Comparison of ENCODE assay signal across 8 cellular contexts in genomic region chr12:64675795-64676194, GRCh38.
DNase-seq lines count a peak whose midpoint lies in the region; ATAC-seq and TF ChIP-seq lines count a peak whose summit lies in the region.

No MANE protein-coding gene starts in this region.

- no peaks in the 10 kb centered on the region for H3K27me3 Mint-ChIP-seq in Calu3 (ENCODE audit: unreplicated experiment)
- H3K27me3 Mint-ChIP-seq in effector memory CD8-positive, alpha-beta T cell: no peaks in the 10 kb centered on the region
- H3K27me3 Mint-ChIP-seq in natural killer cell treated with Interleukin-12 subunit alpha and Interleukin-12 subunit beta and Interleukin-15 and Interleukin-18, amount 100 ng/mL, for 72 hours: no peaks in the 10 kb centered on the region

- intact Hi-C loops in Calu3 (cut with micrococcal nuclease; ENCODE audit: unreplicated experiment): no loop called here

- DNase-seq in Calu3: peak; percentile 61
- peak; percentile 92 for DNase-seq in RPMI7951 (ENCODE audit: low read depth)
- DNase-seq in effector memory CD8-positive, alpha-beta T cell: no peak
- no peak for DNase-seq in natural killer cell treated with Interleukin-12 subunit alpha and Interleukin-12 subunit beta and Interleukin-15 and Interleukin-18, amount 100 ng/mL, for 72 hours (ENCODE audit: low spot score)
- DNase-seq in superior temporal gyrus (ENCODE audit: extremely low spot score): no peak
- DNase-seq in stimulated activated CD4-positive, alpha-beta T cell treated with anti-CD3 and anti-CD28 coated beads, Interleukin-2, amount 100 ng/mL, for 24 hours: no peak
- no peak for DNase-seq in NCI-H2227 (lab: John Stamatoyannopoulos, UW; ENCODE audit: unreplicated experiment)

- H3K27ac Mint-ChIP-seq in Calu3 (ENCODE audit: unreplicated experiment): peak overlapping the region; percentile 94
- peak overlapping the region; percentile 89 to 98 for H3K27ac Mint-ChIP-seq in effector memory CD8-positive, alpha-beta T cell
- H3K27ac Mint-ChIP-seq in natural killer cell treated with Interleukin-12 subunit alpha and Interleukin-12 subunit beta and Interleukin-15 and Interleukin-18, amount 100 ng/mL, for 72 hours: peak overlapping the region; percentile 60 to 80

- H3K9me3 Mint-ChIP-seq in Calu3 (ENCODE audit: low read depth, unreplicated experiment): no peaks in the 10 kb centered on the region
- no peaks in the 10 kb centered on the region for H3K9me3 Mint-ChIP-seq in effector memory CD8-positive, alpha-beta T cell
- H3K9me3 Mint-ChIP-seq in natural killer cell treated with Interleukin-12 subunit alpha and Interleukin-12 subunit beta and Interleukin-15 and Interleukin-18, amount 100 ng/mL, for 72 hours: no peaks in the 10 kb centered on the region

- peaks cover 53% of the 10 kb centered on the region for H3K36me3 Mint-ChIP-seq in Calu3 (ENCODE audit: insufficient read depth, unreplicated experiment)
- peaks cover 7% of the 10 kb centered on the region for H3K36me3 Mint-ChIP-seq in effector memory CD8-positive, alpha-beta T cell (ENCODE audit: insufficient read depth)
- no peaks in the 10 kb centered on the region for H3K36me3 Mint-ChIP-seq in natural killer cell treated with Interleukin-12 subunit alpha and Interleukin-12 subunit beta and Interleukin-15 and Interleukin-18, amount 100 ng/mL, for 72 hours

- peaks cover 83% of the 10 kb centered on the region for H3K4me1 Mint-ChIP-seq in Calu3 (ENCODE audit: low read depth, unreplicated experiment)
- H3K4me1 Mint-ChIP-seq in effector memory CD8-positive, alpha-beta T cell (ENCODE audit: low read depth in 2 of 2): peaks cover 67 to 80% of the 10 kb centered on the region in 2 donors
- H3K4me1 Mint-ChIP-seq in natural killer cell treated with Interleukin-12 subunit alpha and Interleukin-12 subunit beta and Interleukin-15 and Interleukin-18, amount 100 ng/mL, for 72 hours (ENCODE audit: low read depth in 2 of 2): peaks cover 66 to 68% of the 10 kb centered on the region in 2 donors

- ATAC-seq in effector memory CD8-positive, alpha-beta T cell (replicated peaks): no peak
- no peak for ATAC-seq in natural killer cell treated with Interleukin-12 subunit alpha and Interleukin-12 subunit beta and Interleukin-15 and Interleukin-18, amount 100 ng/mL, for 72 hours
- ATAC-seq in GM18909 (IDR thresholded peaks at IDR 0.05; ENCODE audit: poor library complexity, unreplicated experiment): no peak

- CTCF ChIA-PET in Calu3 (lab: Charles Lee): interaction anchor here (1.7 kb wide), 1 partner anchor 66 kb away, joined by 11 read pairs; no protein-coding TSS in a partner anchor

- TF ChIP-seq CTCF in Calu3 (IDR thresholded peaks at IDR 0.05; ENCODE audit: unreplicated experiment): no peak

- no TSS peak for BruUV-seq in Calu3 (replicated peaks; lab: Mats Ljungman, UMichigan)

- peak overlapping the region; percentile 44 for H3K4me3 Mint-ChIP-seq in Calu3 (ENCODE audit: low read depth, unreplicated experiment)
- peak overlapping the region; percentile 37 to 80 for H3K4me3 Mint-ChIP-seq in effector memory CD8-positive, alpha-beta T cell
- H3K4me3 Mint-ChIP-seq in natural killer cell treated with Interleukin-12 subunit alpha and Interleukin-12 subunit beta and Interleukin-15 and Interleukin-18, amount 100 ng/mL, for 72 hours: no peak overlapping the region

Comparison
In these comparisons a context has a peak if more than half of its experiments do, and no peak if none do; other contexts are left out.
1. DNase-seq: peak in Calu3 (single experiment) and RPMI7951 (single experiment); none in effector memory CD8-positive, alpha-beta T cell (0 of 3), natural killer cell treated with Interleukin-12 subunit alpha and Interleukin-12 subunit beta and Interleukin-15 and Interleukin-18, amount 100 ng/mL, for 72 hours (single experiment), superior temporal gyrus (single experiment), stimulated activated CD4-positive, alpha-beta T cell treated with anti-CD3 and anti-CD28 coated beads, Interleukin-2, amount 100 ng/mL, for 24 hours (0 of 2) and NCI-H2227 (single experiment).
2. Peak in every context shown above with its lines, with median percentiles within 50 percentile points of each other: H3K27ac Mint-ChIP-seq.